In the genomic region with DNA sequence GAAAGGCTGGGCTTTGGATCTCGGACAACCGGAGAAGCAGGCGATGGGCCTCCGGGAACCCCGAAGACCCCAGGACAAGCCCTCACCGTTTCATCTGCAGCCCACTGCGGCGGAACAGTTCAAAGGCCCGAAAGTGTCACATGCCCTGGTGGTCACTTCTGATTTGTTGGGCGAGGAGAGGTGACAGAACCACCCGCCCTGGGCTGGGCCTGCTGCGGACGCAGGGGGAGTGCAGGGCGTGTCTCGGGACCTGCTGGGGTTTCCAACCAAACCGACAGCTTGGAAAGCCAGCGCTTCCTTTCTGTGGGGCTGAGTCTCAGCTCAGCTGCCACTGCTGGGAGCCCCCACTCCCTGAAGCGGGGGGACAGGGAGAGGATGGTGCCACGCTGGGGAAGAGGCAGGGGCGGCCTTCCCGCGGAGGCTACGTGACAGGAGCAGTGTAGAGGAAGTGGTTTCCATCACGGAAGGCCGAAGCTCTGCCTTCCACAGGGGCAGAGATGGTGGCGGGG, we compare ENCODE assay signal across 9 cellular contexts. TPM values are rescaled to one million over a fixed set of nuclear protein-coding genes. Genes with fewer than 3 reads are reported as not detected.
DNase-seq lines count a peak whose midpoint lies in the region; ATAC-seq and TF ChIP-seq lines count a peak whose summit lies in the region.
"Had no signal": no experiment of that assay in that cellular context is flagged by ENCODE, and none has a peak within 500 bp of the region (broad histone marks: within the 10 kb centered on the region; RNA-seq: fewer than 3 reads in every experiment).

No MANE protein-coding gene starts in this region.

- TF ChIP-seq CTCF in left ventricle myocardium inferior (IDR thresholded peaks at IDR 0.05; ENCODE audit: borderline replicate concordance) (no peak), suprapubic skin (IDR thresholded peaks at IDR 0.05) (no peak), thyroid gland (IDR thresholded peaks at IDR 0.05) (no peak)

- H3K4me1 ChIP-seq in left ventricle myocardium inferior (peaks cover 2% of the 10 kb centered on the region), suprapubic skin (peaks cover under 1% of the 10 kb centered on the region), thyroid gland (no peaks in the 10 kb centered on the region)

- peak; percentile 55 for DNase-seq in H7
- DNase-seq in left ventricle myocardium inferior, result no peak
- DNase-seq in suprapubic skin (ENCODE audit: low spot score in 2 of 2), result no peak
- DNase-seq in thyroid gland, result no peak

- no peak for TF ChIP-seq EP300 in suprapubic skin (IDR thresholded peaks at IDR 0.05)

- H3K27me3 ChIP-seq in H7 (ENCODE audit: control insufficient read depth, insufficient read depth, low read length) (no peaks in the 10 kb centered on the region), left ventricle myocardium inferior (ENCODE audit: low read depth) (no peaks in the 10 kb centered on the region), suprapubic skin (no peaks in the 10 kb centered on the region), thyroid gland (no peaks in the 10 kb centered on the region)

- no peak for TF ChIP-seq POLR2A in suprapubic skin (IDR thresholded peaks at IDR 0.05)
- no peak for TF ChIP-seq POLR2A in thyroid gland (IDR thresholded peaks at IDR 0.05)

- no peak overlapping the region for H3K4me3 ChIP-seq in H7 (ENCODE audit: insufficient read depth, low read depth, low read length)
- peak overlapping the region; percentile 26 for H3K4me3 ChIP-seq in left ventricle myocardium inferior
- peak overlapping the region; percentile 13 for H3K4me3 ChIP-seq in suprapubic skin
- H3K4me3 ChIP-seq in thyroid gland (replicated peaks in 1 of 3), result no peak overlapping the region

- intact Hi-C loops in left ventricle myocardium inferior (cut with micrococcal nuclease) (no loop called here), thyroid gland (cut with DNase I) (no loop called here)

- H3K27ac ChIP-seq in left ventricle myocardium inferior (replicated peaks) (peak overlapping the region; percentile 39), suprapubic skin (peak overlapping the region; percentile 4), thyroid gland (no peak overlapping the region)

- peak; percentile 57 to 60 for ATAC-seq in activated CD4-positive, CD25-positive, alpha-beta regulatory T cell treated with anti-CD3 and anti-CD28 coated beads, Interleukin-2, amount 50 U/mL, for 24 hours
- no peak for ATAC-seq in HG03108 (IDR thresholded peaks at IDR 0.05; ENCODE audit: unreplicated experiment)
- ATAC-seq in GM18909 (IDR thresholded peaks at IDR 0.05; ENCODE audit: poor library complexity, unreplicated experiment), result no peak
- ATAC-seq in GM19328 (IDR thresholded peaks at IDR 0.05; ENCODE audit: unreplicated experiment), result no peak
- ATAC-seq: HCT116 had no signal

- WGBS in suprapubic skin, result 84% methylated on average over 23 of the region's 26 CpGs
- 72 to 92% methylated on average over 16 to 26 of the region's 26 CpGs for WGBS in thyroid gland, 2 donors

- H3K9me3 ChIP-seq in left ventricle myocardium inferior (replicated peaks) (no peaks in the 10 kb centered on the region), suprapubic skin (no peaks in the 10 kb centered on the region), thyroid gland (no peaks in the 10 kb centered on the region)

- H3K36me3 ChIP-seq in H7 (replicated peaks; ENCODE audit: control insufficient read depth, insufficient read depth, low read length) (peaks cover 4% of the 10 kb centered on the region), left ventricle myocardium inferior (peaks cover 52% of the 10 kb centered on the region), suprapubic skin (peaks cover 40% of the 10 kb centered on the region), thyroid gland (peaks cover 5% of the 10 kb centered on the region in 2 donors)

RNA-seq across cellular contexts. Expression of gene ZBTB7A, which starts 22.8 kb away (rescaled TPM):
- total RNA-seq in H7 (2014; rRNA removed; shearing (Covaris generic)), result 18.3 and 20.8 TPM in 2 replicates
- total RNA-seq in left ventricle myocardium inferior (30.6 TPM), suprapubic skin (10 to 100 TPM; 60.3 to 94.2 (median 77.4) TPM), thyroid gland (10 to 100 TPM; 45.3 to 85.3 (median 54.9) TPM)

RNA-seq across cellular contexts. Expression of gene MAP2K2, which starts 34.5 kb away (rescaled TPM):
- total RNA-seq in H7 (2014; rRNA removed; shearing (Covaris generic)), result 221 and 226 TPM in 2 replicates
- total RNA-seq in left ventricle myocardium inferior (129 TPM), suprapubic skin (100 to 1,000 TPM in 1 of 4 donors, 10 to 100 TPM in 3; 88.0 to 103 (median 95.0) TPM), thyroid gland (10 to 100 TPM; 59.4 to 95.3 (median 81.8) TPM)

Comparison
In these comparisons a context has a peak if more than half of its experiments do, and no peak if none do; other contexts are left out.
1. H3K4me3 ChIP-seq: peak in left ventricle myocardium inferior (single experiment) and suprapubic skin (single experiment); none in H7 (single experiment) and thyroid gland (0 of 3).
2. ATAC-seq: peak in activated CD4-positive, CD25-positive, alpha-beta regulatory T cell treated with anti-CD3 and anti-CD28 coated beads, Interleukin-2, amount 50 U/mL, for 24 hours (2 of 2); none in HG03108 (single experiment), GM18909 (single experiment) and GM19328 (single experiment).
3. H3K27ac ChIP-seq: peak in left ventricle myocardium inferior (single experiment) and suprapubic skin (single experiment); none in thyroid gland (0 of 3).